2 cellular contexts compared by ENCODE assay signal in the genomic region with DNA sequence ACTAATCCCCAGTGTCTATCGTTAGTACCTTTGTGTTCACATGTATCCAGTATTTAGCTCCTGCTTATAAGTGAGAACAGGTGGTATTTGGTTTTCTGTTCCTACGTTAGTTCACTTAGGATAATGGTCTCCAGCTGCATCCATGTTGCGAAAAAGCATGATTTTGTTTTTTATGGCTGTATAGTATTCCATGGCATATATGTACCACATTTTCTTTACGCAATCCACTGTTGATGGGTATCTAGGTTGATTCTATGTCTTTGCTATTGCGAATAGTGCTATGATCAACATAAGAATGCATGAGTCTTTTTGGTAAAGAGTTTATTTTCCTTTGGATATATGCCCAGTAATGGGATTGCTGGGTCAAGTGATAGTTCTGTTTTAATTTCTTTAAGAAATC.
A peak's percentile ranks its signal among the peaks of the same experiment; 100 is the strongest.
TF ChIP-seq lines count a peak whose summit lies in the region.

No MANE protein-coding gene starts in this region.

TF ChIP-seq in IMR-90, 13 proteins besides CTCF, POLR2A, EP300 and RAD21:
- no peak for TF ChIP-seq CEBPB (IDR thresholded peaks at IDR 0.05; ENCODE audit: low read depth, low read length)
- no peak for TF ChIP-seq FOS (IDR thresholded peaks at IDR 0.05; ENCODE audit: low read depth, low read length)
- TF ChIP-seq, protein P1, sequence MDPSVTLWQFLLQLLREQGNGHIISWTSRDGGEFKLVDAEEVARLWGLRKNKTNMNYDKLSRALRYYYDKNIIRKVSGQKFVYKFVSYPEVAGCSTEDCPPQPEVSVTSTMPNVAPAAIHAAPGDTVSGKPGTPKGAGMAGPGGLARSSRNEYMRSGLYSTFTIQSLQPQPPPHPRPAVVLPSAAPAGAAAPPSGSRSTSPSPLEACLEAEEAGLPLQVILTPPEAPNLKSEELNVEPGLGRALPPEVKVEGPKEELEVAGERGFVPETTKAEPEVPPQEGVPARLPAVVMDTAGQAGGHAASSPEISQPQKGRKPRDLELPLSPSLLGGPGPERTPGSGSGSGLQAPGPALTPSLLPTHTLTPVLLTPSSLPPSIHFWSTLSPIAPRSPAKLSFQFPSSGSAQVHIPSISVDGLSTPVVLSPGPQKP (IDR thresholded peaks at IDR 0.05; ENCODE audit: borderline replicate concordance, low read depth, low read length), result no peak
- TF ChIP-seq BHLHE40 (IDR thresholded peaks at IDR 0.05; ENCODE audit: low read depth, low read length), result no peak
- TF ChIP-seq, protein P2, sequence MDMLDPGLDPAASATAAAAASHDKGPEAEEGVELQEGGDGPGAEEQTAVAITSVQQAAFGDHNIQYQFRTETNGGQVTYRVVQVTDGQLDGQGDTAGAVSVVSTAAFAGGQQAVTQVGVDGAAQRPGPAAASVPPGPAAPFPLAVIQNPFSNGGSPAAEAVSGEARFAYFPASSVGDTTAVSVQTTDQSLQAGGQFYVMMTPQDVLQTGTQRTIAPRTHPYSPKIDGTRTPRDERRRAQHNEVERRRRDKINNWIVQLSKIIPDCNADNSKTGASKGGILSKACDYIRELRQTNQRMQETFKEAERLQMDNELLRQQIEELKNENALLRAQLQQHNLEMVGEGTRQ (IDR thresholded peaks at IDR 0.05; ENCODE audit: low read depth, low read length), result no peak
- TF ChIP-seq CHD1 (IDR thresholded peaks at IDR 0.05; ENCODE audit: low read depth, low read length), result no peak
- no peak for TF ChIP-seq MXI1 (IDR thresholded peaks at IDR 0.05; ENCODE audit: borderline replicate concordance, low read depth, low read length)
- no peak for TF ChIP-seq MAFK (IDR thresholded peaks at IDR 0.05; ENCODE audit: low read depth, low read length)
- no peak for TF ChIP-seq RFX5 (IDR thresholded peaks at IDR 0.05; ENCODE audit: low read depth, low read length)
- TF ChIP-seq NFE2L2 (IDR thresholded peaks at IDR 0.05; ENCODE audit: low read depth, low read length), result no peak
- TF ChIP-seq MAZ (IDR thresholded peaks at IDR 0.05; ENCODE audit: borderline replicate concordance, low read depth, low read length), result no peak

TF ChIP-seq in K562, 482 proteins besides CTCF, POLR2A, EP300 and RAD21:
- no peak for TF ChIP-seq TCF7 (IDR thresholded peaks at IDR 0.05; ENCODE audit: borderline replicate concordance)
- peak; percentile 40 for TF ChIP-seq ZNF146 (CRISPR knock-in tag; IDR thresholded peaks at IDR 0.05; ENCODE audit: unreplicated experiment)
- TF ChIP-seq ZC3H4 (CRISPR knock-in tag; IDR thresholded peaks at IDR 0.05; ENCODE audit: borderline replicate concordance), result no peak
